8 cellular contexts compared by ENCODE assay signal in genomic region chr4:189940178-189941004, GRCh38. TPM values are rescaled to one million over a fixed set of nuclear protein-coding genes. Genes with fewer than 3 reads are reported as not detected.
DNase-seq lines count a peak whose midpoint lies in the region; ATAC-seq and TF ChIP-seq lines count a peak whose summit lies in the region.

FRG1 (plus strand) TSS chr4:189940872; CDS start chr4:189941010, 138 bp downstream.

- peak within 1 kb of the TSS; percentile 91 for H3K9ac ChIP-seq in Loucy (ENCODE audit: low read depth, low read length, poor library complexity, severe bottlenecking)

- peak within 1 kb of the TSS; percentile 80 for H3K27ac ChIP-seq in GM23338 (ENCODE audit: low read depth)
- peak within 1 kb of the TSS; percentile 92 for H3K27ac ChIP-seq in thymus (ENCODE audit: low read depth)

- no peaks in the 10 kb centered on the region for H3F3A ChIP-seq in GM23338 (replicated peaks; ENCODE audit: low read depth)
- no peaks in the 10 kb centered on the region; the same call in 1 of the 2 replicates for H3F3A ChIP-seq in Loucy (ENCODE audit: low read depth)

- no peaks in the 10 kb centered on the region; the same call in 1 of the 2 replicates for H3K9me2 ChIP-seq in GM23338 (ENCODE audit: insufficient read depth)
- no peaks in the 10 kb centered on the region for H3K9me2 ChIP-seq in Loucy (replicated peaks; ENCODE audit: low read depth, low read length)

- WGBS in thymus = 6% methylated on average over 70 of the region's 70 CpGs

- TF ChIP-seq CTCF in GM23338 (conservative IDR thresholded peaks at IDR 0.05; ENCODE audit: low read depth in 2 of 2) (peak; percentile 72 to 82), Loucy (conservative IDR thresholded peaks at IDR 0.05; ENCODE audit: low read length) (peak; percentile 82), omental fat pad (IDR thresholded peaks at IDR 0.05) (peak in 2 of 3 donors; percentile 44 to 89)

- H3K36me3 ChIP-seq in GM23338 (ENCODE audit: insufficient read depth) (no peaks in the 10 kb centered on the region; the same call in 1 of the 2 replicates), Loucy (ENCODE audit: insufficient read depth, low read length) (no peaks in the 10 kb centered on the region), thymus (ENCODE audit: control insufficient read depth, insufficient read depth) (no peaks in the 10 kb centered on the region)

- H2AFZ ChIP-seq in GM23338 (peak within 1 kb of the TSS; percentile 93), Loucy (ENCODE audit: low read length) (peak within 1 kb of the TSS; percentile 86)

- H3K9me3 ChIP-seq in Loucy (ENCODE audit: insufficient read depth, low read depth, low read length) (no peaks in the 10 kb centered on the region), thymus (ENCODE audit: control insufficient read depth) (no peaks in the 10 kb centered on the region)

- H4K20me1 ChIP-seq in GM23338 (replicated peaks; ENCODE audit: insufficient read depth) (no peaks in the 10 kb centered on the region; the same call in 1 of the 2 replicates), Loucy (ENCODE audit: insufficient read depth, low read length, poor library complexity, severe bottlenecking) (no peaks in the 10 kb centered on the region)

- peaks cover 28% of the 10 kb centered on the region for H3K79me2 ChIP-seq in GM23338 (replicated peaks; ENCODE audit: insufficient read depth)
- peaks cover 39% of the 10 kb centered on the region for H3K79me2 ChIP-seq in Loucy (ENCODE audit: insufficient read depth, low read length)

- H3K27me3 ChIP-seq in GM23338 (ENCODE audit: insufficient read depth) (no peaks in the 10 kb centered on the region), Loucy (ENCODE audit: insufficient read depth, low read length, poor library complexity, severe bottlenecking) (no peaks in the 10 kb centered on the region), thymus (ENCODE audit: control insufficient read depth, insufficient read depth) (no peaks in the 10 kb centered on the region)

- intact Hi-C loops in activated T-helper 1 cell treated with anti-CD3 and anti-CD28 coated beads, Interleukin-12 subunit alpha, Interleukin-12 subunit beta, Interleukin-2, Interleukin-4 antibody, amounts not matched to agents 30 ng/mL and 10 ng/mL and 1 ng/mL, durations not matched to agents 14 hours and 24 hours and 36 hours (cut with micrococcal nuclease) = no loop called here

- peak within 1 kb of the TSS; percentile 94 for H3K4me3 Mint-ChIP-seq in GM23338
- H3K4me3 Mint-ChIP-seq in activated T-helper 1 cell treated with anti-CD3 and anti-CD28 coated beads, Interleukin-12 subunit alpha, Interleukin-12 subunit beta, Interleukin-2, Interleukin-4 antibody, amounts not matched to agents 30 ng/mL and 10 ng/mL and 1 ng/mL, durations not matched to agents 14 hours and 24 hours and 36 hours = peak within 1 kb of the TSS; percentile 93

- peak within 1 kb of the TSS; percentile 80; the same call in 1 of the 2 replicates for H3K27ac Mint-ChIP-seq in GM23338
- H3K27ac Mint-ChIP-seq in activated T-helper 1 cell treated with anti-CD3 and anti-CD28 coated beads, Interleukin-12 subunit alpha, Interleukin-12 subunit beta, Interleukin-2, Interleukin-4 antibody, amounts not matched to agents 30 ng/mL and 10 ng/mL and 1 ng/mL, durations not matched to agents 14 hours and 24 hours and 36 hours = peak within 1 kb of the TSS; percentile 95

- H3K4me1 ChIP-seq in GM23338 (ENCODE audit: insufficient read depth) (0 out of 2 replicates have a peak, but pooled peaks cover 6% of the 10 kb centered on the region), Loucy (ENCODE audit: insufficient read depth, low read length, poor library complexity, severe bottlenecking) (peaks cover 16% of the 10 kb centered on the region), thymus (ENCODE audit: control insufficient read depth, insufficient read depth, low read length) (no peaks in the 10 kb centered on the region)

- H3K9me3 Mint-ChIP-seq in GM23338 = peaks cover 11% of the 10 kb centered on the region
- peaks cover 20% of the 10 kb centered on the region for H3K9me3 Mint-ChIP-seq in activated T-helper 1 cell treated with anti-CD3 and anti-CD28 coated beads, Interleukin-12 subunit alpha, Interleukin-12 subunit beta, Interleukin-2, Interleukin-4 antibody, amounts not matched to agents 30 ng/mL and 10 ng/mL and 1 ng/mL, durations not matched to agents 14 hours and 24 hours and 36 hours

- H3K4me2 ChIP-seq in GM23338 = peak within 1 kb of the TSS; percentile 88
- H3K4me2 ChIP-seq in Loucy (ENCODE audit: low read depth, low read length, poor library complexity, severe bottlenecking) = peak within 1 kb of the TSS; percentile 100

- peak; percentile 100 for ATAC-seq in GM23338
- ATAC-seq in omental fat pad (ENCODE audit: low FRiP score) = peak; percentile 100

- H3K36me3 Mint-ChIP-seq in GM23338 (ENCODE audit: low read depth) = peaks cover 6% of the 10 kb centered on the region
- peaks cover 29% of the 10 kb centered on the region for H3K36me3 Mint-ChIP-seq in activated T-helper 1 cell treated with anti-CD3 and anti-CD28 coated beads, Interleukin-12 subunit alpha, Interleukin-12 subunit beta, Interleukin-2, Interleukin-4 antibody, amounts not matched to agents 30 ng/mL and 10 ng/mL and 1 ng/mL, durations not matched to agents 14 hours and 24 hours and 36 hours (ENCODE audit: low read depth)

- DNase-seq in ELF-1 (ENCODE audit: low read depth, low spot score) = peak; percentile 98
- DNase-seq in GM23338 (ENCODE audit: low spot score) = peak; percentile 93
- DNase-seq in activated T-helper 1 cell treated with anti-CD3 and anti-CD28 coated beads, Interleukin-12 subunit alpha, Interleukin-12 subunit beta, Interleukin-2, Interleukin-4 antibody, amounts not matched to agents 30 ng/mL and 10 ng/mL and 1 ng/mL, durations not matched to agents 14 hours and 24 hours and 36 hours (ENCODE audit: low spot score) = peak; percentile 97
- DNase-seq in foreskin melanocyte = peak; percentile 90
- DNase-seq in omental fat pad (ENCODE audit: low spot score) = peak; percentile 82
- no peak for DNase-seq in GOT3 (lab: John Stamatoyannopoulos, UW)

- H3K4me1 Mint-ChIP-seq in GM23338 = peaks cover 10% of the 10 kb centered on the region
- H3K4me1 Mint-ChIP-seq in activated T-helper 1 cell treated with anti-CD3 and anti-CD28 coated beads, Interleukin-12 subunit alpha, Interleukin-12 subunit beta, Interleukin-2, Interleukin-4 antibody, amounts not matched to agents 30 ng/mL and 10 ng/mL and 1 ng/mL, durations not matched to agents 14 hours and 24 hours and 36 hours (ENCODE audit: low read depth) = peaks cover 63% of the 10 kb centered on the region

- peaks cover 7% of the 10 kb centered on the region for H3K27me3 Mint-ChIP-seq in GM23338 (ENCODE audit: insufficient read depth, low read depth, poor library complexity)
- no peaks in the 10 kb centered on the region for H3K27me3 Mint-ChIP-seq in activated T-helper 1 cell treated with anti-CD3 and anti-CD28 coated beads, Interleukin-12 subunit alpha, Interleukin-12 subunit beta, Interleukin-2, Interleukin-4 antibody, amounts not matched to agents 30 ng/mL and 10 ng/mL and 1 ng/mL, durations not matched to agents 14 hours and 24 hours and 36 hours (ENCODE audit: insufficient read depth)

- H3K4me3 ChIP-seq in GM23338 (peak within 1 kb of the TSS; percentile 97), Loucy (ENCODE audit: low read length, poor library complexity, severe bottlenecking) (peak within 1 kb of the TSS; percentile 85), thymus (ENCODE audit: low read length) (peak within 1 kb of the TSS; percentile 71)

TF ChIP-seq in GM23338, 12 proteins besides CTCF, POLR2A, EP300 and RAD21 (continues in another document):
- peak; percentile 78 for TF ChIP-seq CREB1 (CRISPR knock-in tag; IDR thresholded peaks at IDR 0.05; ENCODE audit: low read depth)
- no peak for TF ChIP-seq ZNF331 (CRISPR knock-in tag; IDR thresholded peaks at IDR 0.05; ENCODE audit: low read depth)
- no peak for TF ChIP-seq JUNB (IDR thresholded peaks at IDR 0.05; ENCODE audit: unreplicated experiment)
- no peak for TF ChIP-seq STAT1 (IDR thresholded peaks at IDR 0.05; ENCODE audit: unreplicated experiment)
- peak; percentile 63 for TF ChIP-seq ETS1 (IDR thresholded peaks at IDR 0.05)
- TF ChIP-seq POLR2AphosphoS5 (IDR thresholded peaks at IDR 0.05; ENCODE audit: low read depth) = peak; percentile 80

RNA-seq across cellular contexts. Expression of gene FRG1, which starts in this region (rescaled TPM):
- 23.8 and 24.3 TPM in 2 replicates for total RNA-seq in GM23338 (2014; rRNA removed; shearing (Covaris generic))
- 52.9 and 65.2 TPM in 2 replicates for polyA plus RNA-seq in GM23338 (2016; fragmentation: Nextera tagmentation; extraction: Ambion mirVana)
- 84.4 and 93.4 TPM in 2 replicates for total RNA-seq in activated T-helper 1 cell treated with anti-CD3 and anti-CD28 coated beads, Interleukin-12 subunit alpha, Interleukin-12 subunit beta, Interleukin-2, Interleukin-4 antibody, amounts not matched to agents 30 ng/mL and 10 ng/mL and 1 ng/mL, durations not matched to agents 14 hours and 24 hours and 36 hours
- total RNA-seq in omental fat pad = 10 to 100 TPM; 33.1 to 41.3 (median 34.0) TPM
- 87.3 TPM for polyA plus RNA-seq in thymus
